Comparison of ENCODE assay signal across 8 cellular contexts in the genomic region with DNA sequence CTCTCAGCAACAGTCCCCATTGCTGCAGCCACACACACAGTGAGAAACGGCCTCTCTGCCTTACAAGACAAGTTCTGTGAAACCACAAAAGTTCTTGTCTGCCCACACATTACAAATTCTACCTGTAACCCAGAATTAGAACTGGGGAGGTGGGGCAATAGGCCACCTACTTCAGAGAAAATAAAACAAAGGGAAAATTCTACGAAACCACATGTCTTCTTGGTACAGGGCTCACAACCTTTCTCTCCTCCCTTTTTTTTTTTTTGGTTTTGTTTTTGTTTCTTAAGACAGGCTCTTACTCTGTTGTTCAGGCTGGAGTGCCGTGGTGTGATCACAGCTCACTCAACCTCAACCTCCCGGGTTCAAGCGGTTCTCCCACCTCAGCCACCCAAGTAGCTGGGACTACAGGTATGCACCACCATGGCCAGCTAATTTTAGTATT. TPM values are rescaled to one million over a fixed set of nuclear protein-coding genes. Genes with fewer than 3 reads are reported as not detected.
DNase-seq lines count a peak whose midpoint lies in the region; ATAC-seq and TF ChIP-seq lines count a peak whose summit lies in the region.

No MANE protein-coding gene starts in this region.

- H3K4me3 ChIP-seq in SJCRH30, result no peak overlapping the region
- H3K4me3 ChIP-seq in hepatocyte, result no peak overlapping the region
- no peak overlapping the region for H3K4me3 ChIP-seq in uterus
- H3K4me3 ChIP-seq in foreskin fibroblast (ENCODE audit: low read depth in 1 of 2, low read length in 2 of 2), result no peak overlapping the region

- WGBS in hepatocyte (ENCODE audit: low lambda C conversion rate, missing lambda C conversion rate), result 92% methylated on average over 5 of the region's 5 CpGs

- TF ChIP-seq POLR2A in uterus (IDR thresholded peaks at IDR 0.05), result no peak

- CTCF ChIA-PET in activated CD4-positive, alpha-beta T cell treated with anti-CD3 and anti-CD28 coated beads for 36 hours (lab: Charles Lee), result no interaction called here

- peak; percentile 62 for DNase-seq in activated CD4-positive, alpha-beta T cell treated with anti-CD3 and anti-CD28 coated beads for 36 hours
- peak; percentile 85 for DNase-seq in renal cortical epithelial cell (ENCODE audit: low read depth)
- no peak for DNase-seq in SJCRH30
- no peak for DNase-seq in hepatocyte (ENCODE audit: low spot score)
- DNase-seq in uterus, result no peak
- no peak for DNase-seq in foreskin fibroblast

- H3K9me3 ChIP-seq in SJCRH30 (replicated peaks) (no peaks in the 10 kb centered on the region), hepatocyte (ENCODE audit: low read depth) (no peaks in the 10 kb centered on the region), uterus (no peaks in the 10 kb centered on the region)

- peak overlapping the region; percentile 53 for H3K4me3 Mint-ChIP-seq in activated CD4-positive, alpha-beta T cell treated with anti-CD3 and anti-CD28 coated beads for 36 hours

- ATAC-seq in GM18861 (IDR thresholded peaks at IDR 0.05; ENCODE audit: unreplicated experiment) (peak; percentile 87), HG02798 (IDR thresholded peaks at IDR 0.05; ENCODE audit: poor library complexity, unreplicated experiment) (peak; percentile 92)
- peak; percentile 90 for ATAC-seq in activated CD4-positive, alpha-beta T cell treated with anti-CD3 and anti-CD28 coated beads for 36 hours

- no peak overlapping the region for H2AFZ ChIP-seq in hepatocyte

- no peaks in the 10 kb centered on the region for H3K79me2 ChIP-seq in hepatocyte

- H3K27me3 Mint-ChIP-seq in activated CD4-positive, alpha-beta T cell treated with anti-CD3 and anti-CD28 coated beads for 36 hours, result peaks cover 3% of the 10 kb centered on the region

- H3K27ac Mint-ChIP-seq in activated CD4-positive, alpha-beta T cell treated with anti-CD3 and anti-CD28 coated beads for 36 hours, result peak overlapping the region; percentile 67

- intact Hi-C loops in activated CD4-positive, alpha-beta T cell treated with anti-CD3 and anti-CD28 coated beads for 36 hours (cut with DNase I, micrococcal nuclease), result loop anchor here (1.0 kb wide), 1 partner anchor 9 kb away; no protein-coding TSS in a partner anchor
- intact Hi-C loops in uterus (cut with DNase I; ENCODE audit: low total_unique reads), result no loop called here

- H3K27me3 ChIP-seq in SJCRH30 (no peaks in the 10 kb centered on the region), hepatocyte (no peaks in the 10 kb centered on the region), uterus (no peaks in the 10 kb centered on the region)

- no peaks in the 10 kb centered on the region for H3K36me3 Mint-ChIP-seq in activated CD4-positive, alpha-beta T cell treated with anti-CD3 and anti-CD28 coated beads for 36 hours (ENCODE audit: low read depth)

- H4K20me1 ChIP-seq in hepatocyte (ENCODE audit: insufficient read depth, poor library complexity, severe bottlenecking), result no peaks in the 10 kb centered on the region

- POLR2A ChIA-PET in activated CD4-positive, alpha-beta T cell treated with anti-CD3 and anti-CD28 coated beads for 36 hours (lab: Charles Lee), result no interaction called here

- no peaks in the 10 kb centered on the region for H3K9me3 Mint-ChIP-seq in activated CD4-positive, alpha-beta T cell treated with anti-CD3 and anti-CD28 coated beads for 36 hours (ENCODE audit: low read depth)

- no peak for TF ChIP-seq CTCF in hepatocyte (IDR thresholded peaks at IDR 0.05; ENCODE audit: poor library complexity)
- no peak for TF ChIP-seq CTCF in uterus (IDR thresholded peaks at IDR 0.05)
- no peak for TF ChIP-seq CTCF in foreskin fibroblast (IDR thresholded peaks at IDR 0.05; ENCODE audit: low read depth, low read length)

- H3K4me1 ChIP-seq in SJCRH30, result no peaks in the 10 kb centered on the region
- no peaks in the 10 kb centered on the region for H3K4me1 ChIP-seq in hepatocyte (ENCODE audit: insufficient read depth)
- no peaks in the 10 kb centered on the region for H3K4me1 ChIP-seq in uterus

- no peaks in the 10 kb centered on the region for H3K9me2 ChIP-seq in hepatocyte (replicated peaks; ENCODE audit: insufficient read depth)

- H3K36me3 ChIP-seq in SJCRH30 (no peaks in the 10 kb centered on the region), hepatocyte (replicated peaks; ENCODE audit: insufficient read depth, low read depth) (no peaks in the 10 kb centered on the region), uterus (no peaks in the 10 kb centered on the region)

- H3K4me1 Mint-ChIP-seq in activated CD4-positive, alpha-beta T cell treated with anti-CD3 and anti-CD28 coated beads for 36 hours, result peaks cover 45% of the 10 kb centered on the region

- H3K27ac ChIP-seq in SJCRH30 (no peak overlapping the region), hepatocyte (no peak overlapping the region), uterus (no peak overlapping the region)

- H3K4me2 ChIP-seq in hepatocyte, result no peak overlapping the region

RNA-seq across cellular contexts. Expression of gene LPAR3, which starts 30.2 kb away (rescaled TPM):
- under 1 TPM; 0.21 to 0.23 TPM for total RNA-seq in activated CD4-positive, alpha-beta T cell treated with anti-CD3 and anti-CD28 coated beads for 36 hours
- total RNA-seq in renal cortical epithelial cell, result 0.05 and 0.69 TPM in 2 replicates
- 4.1 and 4.6 TPM in 2 replicates for total RNA-seq in SJCRH30 (2014; rRNA removed; shearing (Covaris generic))
- 1.8 and 2.7 TPM in 2 replicates for total RNA-seq in hepatocyte
- polyA plus RNA-seq in hepatocyte, result 0.18 and 1.3 TPM in 2 replicates
- total RNA-seq in uterus, result 10 to 100 TPM in 2 of 4 donors, 1 to 10 TPM in 1, not detected in 1; 2.2 to 23.6 (median 13.5) TPM

Comparison
In these comparisons a context has a peak if more than half of its experiments do, and no peak if none do; other contexts are left out.
1. DNase-seq: peak in activated CD4-positive, alpha-beta T cell treated with anti-CD3 and anti-CD28 coated beads for 36 hours (single experiment) and renal cortical epithelial cell (single experiment); none in SJCRH30 (0 of 2), hepatocyte (single experiment), uterus (0 of 2) and foreskin fibroblast (0 of 2).
2. Peak in every context shown above with its lines, with median percentiles within 50 percentile points of each other: ATAC-seq.